Comparison of ENCODE assay signal across 30 cellular contexts in genomic region chr6:23531666-23532065, GRCh38.
"Had no signal": no experiment of that assay in that cellular context is flagged by ENCODE, and none has a peak within 500 bp of the region (broad histone marks: within the 10 kb centered on the region; RNA-seq: fewer than 3 reads in every experiment).

No MANE protein-coding gene starts in this region.

- H3K4me1 Mint-ChIP-seq: mesothelial cell of epicardium; naive thymus-derived CD4-positive, alpha-beta T cell; stimulated activated effector memory CD8-positive, alpha-beta T cell treated with anti-CD3 and anti-CD28 coated beads, Interleukin-12 subunit alpha, Interleukin-12 subunit beta, amount 100 ng/mL, for 72 hours had no signal

- H3K36me3 ChIP-seq: heart right ventricle, left lung, lower lobe of right lung, pancreas, prostate gland, spleen, suprapubic skin, thoracic aorta, tibial artery, upper lobe of right lung, vagina had no signal

- H3K9me3 ChIP-seq: left lung, lower lobe of right lung, pancreas, prostate gland, suprapubic skin, thoracic aorta, tibial artery, upper lobe of right lung, vagina had no signal

- H3K27me3 Mint-ChIP-seq: natural killer cell treated with Interleukin-12 subunit alpha and Interleukin-12 subunit beta and Interleukin-15 and Interleukin-18, amount 100 ng/mL, for 72 hours; stimulated activated naive CD8-positive, alpha-beta T cell treated with anti-CD3 and anti-CD28 coated beads, Interleukin-15, Interleukin-2, amounts not matched to agents 100 ng/mL and 50 ng/mL, for 24 hours had no signal

- ATAC-seq: left lung; lower lobe of right lung; naive thymus-derived CD4-positive, alpha-beta T cell; natural killer cell treated with Interleukin-12 subunit alpha and Interleukin-12 subunit beta and Interleukin-15 and Interleukin-18, amount 100 ng/mL, for 72 hours; sciatic nerve; stimulated activated effector memory CD8-positive, alpha-beta T cell treated with anti-CD3 and anti-CD28 coated beads, Interleukin-12 subunit alpha, Interleukin-12 subunit beta, amount 100 ng/mL, for 72 hours; upper lobe of right lung had no signal

- H3K27ac Mint-ChIP-seq: mesothelial cell of epicardium; naive thymus-derived CD4-positive, alpha-beta T cell; natural killer cell treated with Interleukin-12 subunit alpha and Interleukin-12 subunit beta and Interleukin-15 and Interleukin-18, amount 100 ng/mL, for 72 hours; stimulated activated effector memory CD8-positive, alpha-beta T cell treated with anti-CD3 and anti-CD28 coated beads, Interleukin-12 subunit alpha, Interleukin-12 subunit beta, amount 100 ng/mL, for 72 hours; stimulated activated naive CD8-positive, alpha-beta T cell treated with anti-CD3 and anti-CD28 coated beads, Interleukin-15, Interleukin-2, amounts not matched to agents 100 ng/mL and 50 ng/mL, for 24 hours had no signal

- H3K4me3 ChIP-seq: heart right ventricle, left lung, lower lobe of right lung, pancreas, prostate gland, spleen, suprapubic skin, thoracic aorta, tibial artery, upper lobe of right lung, vagina had no signal

- H3K4me3 Mint-ChIP-seq: mesothelial cell of epicardium; naive thymus-derived CD4-positive, alpha-beta T cell; natural killer cell treated with Interleukin-12 subunit alpha and Interleukin-12 subunit beta and Interleukin-15 and Interleukin-18, amount 100 ng/mL, for 72 hours; neural crest cell; stimulated activated effector memory CD8-positive, alpha-beta T cell treated with anti-CD3 and anti-CD28 coated beads, Interleukin-12 subunit alpha, Interleukin-12 subunit beta, amount 100 ng/mL, for 72 hours; stimulated activated naive CD8-positive, alpha-beta T cell treated with anti-CD3 and anti-CD28 coated beads, Interleukin-15, Interleukin-2, amounts not matched to agents 100 ng/mL and 50 ng/mL, for 24 hours had no signal

- H3K4me1 ChIP-seq: left lung, lower lobe of right lung, pancreas, prostate gland, suprapubic skin, tibial artery, upper lobe of right lung, vagina had no signal

- H3K36me3 Mint-ChIP-seq: naive thymus-derived CD4-positive, alpha-beta T cell; natural killer cell treated with Interleukin-12 subunit alpha and Interleukin-12 subunit beta and Interleukin-15 and Interleukin-18, amount 100 ng/mL, for 72 hours; stimulated activated effector memory CD8-positive, alpha-beta T cell treated with anti-CD3 and anti-CD28 coated beads, Interleukin-12 subunit alpha, Interleukin-12 subunit beta, amount 100 ng/mL, for 72 hours had no signal

- DNase-seq: heart right ventricle; hippocampal formation; kidney glomerular epithelial cell; left cardiac atrium; left lung; lower lobe of right lung; mesenchymal stem cell; naive thymus-derived CD4-positive, alpha-beta T cell; nucleus accumbens; pancreas; posterior cingulate gyrus; retina; right cardiac atrium; small intestine; spleen; stimulated activated CD4-positive, alpha-beta T cell treated with anti-CD3 and anti-CD28 coated beads, Interleukin-4, amount 100 ng/mL, for 24 hours; stimulated activated naive CD4-positive, alpha-beta T cell; tibial artery; trophoblast cell; upper lobe of right lung had no signal

- H3K27ac ChIP-seq: heart right ventricle, left lung, lower lobe of right lung, pancreas, prostate gland, spleen, suprapubic skin, tibial artery, upper lobe of right lung, vagina had no signal
